Comparison of ENCODE assay signal across 8 cellular contexts in genomic region chr2:9234680-9235387, GRCh38. TPM values are rescaled to one million over a fixed set of nuclear protein-coding genes. Genes with fewer than 3 reads are reported as not detected.
DNase-seq lines count a peak whose midpoint lies in the region; ATAC-seq, FAIRE-seq and TF ChIP-seq lines count a peak whose summit lies in the region.

No MANE protein-coding gene starts in this region.

- H3K9me3 Mint-ChIP-seq in astrocyte (ENCODE audit: unreplicated experiment): no peaks in the 10 kb centered on the region

- H3K9ac ChIP-seq in astrocyte (ENCODE audit: low read length): peak overlapping the region; percentile 76
- H3K9ac ChIP-seq in keratinocyte (ENCODE audit: control insufficient read depth, extremely low read depth, insufficient read depth, low read length): peak overlapping the region; percentile 85

- H3K4me1 ChIP-seq in astrocyte (ENCODE audit: insufficient read depth, low read length) (peaks cover 83% of the 10 kb centered on the region), keratinocyte (ENCODE audit: control insufficient read depth, extremely low read depth, insufficient read depth, low read length) (peaks cover 86% of the 10 kb centered on the region)

- no peak overlapping the region for H2AFZ ChIP-seq in astrocyte (ENCODE audit: low read depth, low read length)
- no peak overlapping the region for H2AFZ ChIP-seq in keratinocyte (ENCODE audit: control insufficient read depth, low read length)

- peaks cover 3% of the 10 kb centered on the region for H3K36me3 Mint-ChIP-seq in astrocyte (ENCODE audit: low read depth, unreplicated experiment)

- TF ChIP-seq CTCF in astrocyte (IDR thresholded peaks at IDR 0.05; ENCODE audit: insufficient read depth, low read depth, low read length): no peak
- TF ChIP-seq CTCF in keratinocyte (optimal IDR thresholded peaks at IDR 0.05 in 1 of 3, IDR thresholded peaks at IDR 0.05 in 1 of 3, conservative IDR thresholded peaks at IDR 0.05 in 1 of 3; ENCODE audit: extremely low read depth in 1 of 3, insufficient read depth in 2 of 3, low read length in 3 of 3): no peak

- H3K36me3 ChIP-seq in astrocyte (ENCODE audit: insufficient read depth, low read length) (no peaks in the 10 kb centered on the region), keratinocyte (ENCODE audit: control insufficient read depth in 2 of 2, extremely low read depth in 1 of 2, insufficient read depth in 2 of 2, low read length in 2 of 2) (peaks cover 0 to 9% of the 10 kb centered on the region in 2 experiments)

- ATAC-seq in HG02763 (IDR thresholded peaks at IDR 0.05; ENCODE audit: unreplicated experiment) (no peak), HG02759 (IDR thresholded peaks at IDR 0.05; ENCODE audit: unreplicated experiment) (no peak), GM21447 (IDR thresholded peaks at IDR 0.05; ENCODE audit: unreplicated experiment) (no peak)

- peak; percentile 100 for DNase-seq in HT1080 (ENCODE audit: low read depth)
- DNase-seq in astrocyte (ENCODE audit: low read depth): peak; percentile 98
- DNase-seq in keratinocyte (ENCODE audit: low read depth, low spot score): peak; percentile 94
- peak in 1 of 49 donors; percentile 44 for DNase-seq in substantia nigra (lab: John Stamatoyannopoulos, UW)
- DNase-seq in anterior cingulate cortex (lab: John Stamatoyannopoulos, UW): no peak

- H4K20me1 ChIP-seq in astrocyte (ENCODE audit: insufficient read depth, low read length): peaks cover 11% of the 10 kb centered on the region
- no peaks in the 10 kb centered on the region for H4K20me1 ChIP-seq in keratinocyte (ENCODE audit: control insufficient read depth, extremely low read depth, insufficient read depth, low read length)

- peaks cover 88% of the 10 kb centered on the region for H3K79me2 ChIP-seq in astrocyte (ENCODE audit: insufficient read depth, low read length)
- peaks cover 85% of the 10 kb centered on the region for H3K79me2 ChIP-seq in keratinocyte (ENCODE audit: control insufficient read depth, insufficient read depth, low read length)

- H3K27ac Mint-ChIP-seq in astrocyte (ENCODE audit: unreplicated experiment): peak overlapping the region; percentile 98

- peaks cover 90% of the 10 kb centered on the region for H3K4me1 Mint-ChIP-seq in astrocyte (ENCODE audit: low read depth, unreplicated experiment)

- H3K4me3 Mint-ChIP-seq in astrocyte (ENCODE audit: unreplicated experiment): peak overlapping the region; percentile 52

- H3K9me3 ChIP-seq in astrocyte (ENCODE audit: insufficient read depth, low read depth, low read length) (no peaks in the 10 kb centered on the region), keratinocyte (ENCODE audit: control insufficient read depth, low read depth, low read length) (no peaks in the 10 kb centered on the region)

- H3K4me2 ChIP-seq in astrocyte (ENCODE audit: low read length) (peak overlapping the region; percentile 80), keratinocyte (ENCODE audit: control insufficient read depth, extremely low read depth, insufficient read depth, low read depth, low read length) (peak overlapping the region; percentile 87)

- dilution Hi-C loops in keratinocyte (cut with MboI; ENCODE audit: extremely low pct_ligation_motif_present, low sequenced_read_pairs): no loop called here

- peaks cover 6% of the 10 kb centered on the region for H3K9me1 ChIP-seq in keratinocyte (ENCODE audit: control insufficient read depth, extremely low read depth, insufficient read depth, low read length)

- FAIRE-seq in astrocyte (lab: Jason Lieb, UNC) (no peak), keratinocyte (lab: Jason Lieb, UNC) (peak; percentile 80)

- H3K27ac ChIP-seq in astrocyte (ENCODE audit: low read depth, low read length) (peak overlapping the region; percentile 92), keratinocyte (ENCODE audit: control insufficient read depth, insufficient read depth, low read length) (peak overlapping the region; percentile 97), substantia nigra (ENCODE audit: low read depth, low read length, poor library complexity, severe bottlenecking) (peak overlapping the region; percentile 20)

- H3K27me3 Mint-ChIP-seq in astrocyte (ENCODE audit: low read depth, unreplicated experiment): no peaks in the 10 kb centered on the region

- H3K4me3 ChIP-seq in astrocyte (ENCODE audit: insufficient read depth, low read depth, low read length) (peak overlapping the region; percentile 11), keratinocyte (ENCODE audit: control insufficient read depth in 2 of 3, extremely low read depth in 1 of 3, insufficient read depth in 2 of 3, low read depth in 1 of 3, low read length in 3 of 3) (peak overlapping the region in 2 of 3 experiments; percentile 41 to 48)

- no peaks in the 10 kb centered on the region for H3K27me3 ChIP-seq in astrocyte (ENCODE audit: insufficient read depth, low read length)
- no peaks in the 10 kb centered on the region for H3K27me3 ChIP-seq in keratinocyte (ENCODE audit: control insufficient read depth, extremely low read depth, insufficient read depth, low read length)

RNA-seq across cellular contexts. Expression of gene ASAP2, which starts 28.2 kb away (rescaled TPM):
- total RNA-seq in HT1080 (2014; rRNA removed; shearing (Covaris generic)): 16.2 and 24.0 TPM in 2 replicates
- polyA plus RNA-seq in HT1080 (2015; cell fraction: cytosol; rRNA removed): 43.2 and 59.1 TPM in 2 replicates
- polyA plus RNA-seq in HT1080 (2015; cell fraction: nucleus; rRNA removed): 120 and 138 TPM in 2 replicates
- total RNA-seq in astrocyte: 47.2 and 62.6 TPM in 2 replicates
- 30.7 to 59.6 TPM (median 54.2 TPM) in 3 replicates for polyA plus RNA-seq in keratinocyte
- 44.6 TPM for polyA plus RNA-seq in keratinocyte (2011; ENCODE audit: low read depth)
- 37.2 and 58.2 TPM in 2 replicates for polyA plus RNA-seq in keratinocyte (2011; cell fraction: cytosol; rRNA removed)
- 62.7 and 72.9 TPM in 2 replicates for polyA plus RNA-seq in keratinocyte (2011; cell fraction: nucleus; rRNA removed)
- 21.4 and 42.3 TPM in 2 replicates for polyA plus RNA-seq in keratinocyte (2012; ENCODE audit: low replicate concordance)
- 32.0 to 96.8 TPM (median 59.0 TPM) in 3 replicates for polyA minus RNA-seq in keratinocyte
- 34.7 TPM for polyA minus RNA-seq in keratinocyte (2011; cell fraction: cytosol; rRNA and poly(A)+ RNA removed)
- 47.7 and 89.0 TPM in 2 replicates for polyA minus RNA-seq in keratinocyte (2011; cell fraction: nucleus; rRNA and poly(A)+ RNA removed)

Comparison
In these comparisons a context has a peak if more than half of its experiments do, and no peak if none do; other contexts are left out.
1. DNase-seq: peak in HT1080 (single experiment), astrocyte (single experiment) and keratinocyte (single experiment); none in anterior cingulate cortex (0 of 58).
2. H3K27ac ChIP-seq: peak in every context shown above with its lines; median percentile 97 in keratinocyte; 92 in astrocyte; 20 in substantia nigra.